1 cellular context compared by ENCODE assay signal in genomic region chr22:31867386-31868153, GRCh38.
TF ChIP-seq lines count a peak whose summit lies in the region.

No MANE protein-coding gene starts in this region.

TF ChIP-seq in H1, 55 proteins besides CTCF, POLR2A, EP300 and RAD21:
- TF ChIP-seq, protein P1, sequence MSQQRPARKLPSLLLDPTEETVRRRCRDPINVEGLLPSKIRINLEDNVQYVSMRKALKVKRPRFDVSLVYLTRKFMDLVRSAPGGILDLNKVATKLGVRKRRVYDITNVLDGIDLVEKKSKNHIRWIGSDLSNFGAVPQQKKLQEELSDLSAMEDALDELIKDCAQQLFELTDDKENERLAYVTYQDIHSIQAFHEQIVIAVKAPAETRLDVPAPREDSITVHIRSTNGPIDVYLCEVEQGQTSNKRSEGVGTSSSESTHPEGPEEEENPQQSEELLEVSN (IDR thresholded peaks at IDR 0.05): no peak
- TF ChIP-seq SP4 (IDR thresholded peaks at IDR 0.05; ENCODE audit: low read length) (no peak), RXRA (IDR thresholded peaks at IDR 0.05; ENCODE audit: insufficient read depth, low read depth, low read length) (no peak), TBP (IDR thresholded peaks at IDR 0.05; ENCODE audit: low read depth, low read length) (no peak), CBX8 (IDR thresholded peaks at IDR 0.05; ENCODE audit: borderline replicate concordance, low read depth, low read length) (no peak), MAX (IDR thresholded peaks at IDR 0.05) (no peak), ATF2 (IDR thresholded peaks at IDR 0.05; ENCODE audit: low read length) (no peak), SUZ12 (IDR thresholded peaks at IDR 0.05; ENCODE audit: low read length) (no peak), RFX5 (IDR thresholded peaks at IDR 0.05; ENCODE audit: borderline replicate concordance, low read depth, low read length) (no peak), SIRT6 (IDR thresholded peaks at IDR 0.05; ENCODE audit: low read length) (no peak), GTF2F1 (IDR thresholded peaks at IDR 0.05; ENCODE audit: borderline replicate concordance, low read depth, low read length) (no peak), BRCA1 (IDR thresholded peaks at IDR 0.05; ENCODE audit: low read depth, low read length) (no peak), BACH1 (IDR thresholded peaks at IDR 0.05; ENCODE audit: low read length) (no peak), TAF7 (optimal IDR thresholded peaks at IDR 0.05; ENCODE audit: borderline replicate concordance, low read depth, low read length) (no peak), CHD1 (IDR thresholded peaks at IDR 0.05; ENCODE audit: low read depth, low read length) (no peak), YY1 (IDR thresholded peaks at IDR 0.05; ENCODE audit: low read depth, low read length) (no peak), TCF12 (IDR thresholded peaks at IDR 0.05; ENCODE audit: low read depth, low read length) (no peak), GABPA (IDR thresholded peaks at IDR 0.05; ENCODE audit: borderline replicate concordance, insufficient read depth, low read length) (no peak), CEBPB (IDR thresholded peaks at IDR 0.05; ENCODE audit: low read depth, low read length) (no peak), TAF1 (IDR thresholded peaks at IDR 0.05; ENCODE audit: low read depth, low read length) (no peak)
